In the genomic region with DNA sequence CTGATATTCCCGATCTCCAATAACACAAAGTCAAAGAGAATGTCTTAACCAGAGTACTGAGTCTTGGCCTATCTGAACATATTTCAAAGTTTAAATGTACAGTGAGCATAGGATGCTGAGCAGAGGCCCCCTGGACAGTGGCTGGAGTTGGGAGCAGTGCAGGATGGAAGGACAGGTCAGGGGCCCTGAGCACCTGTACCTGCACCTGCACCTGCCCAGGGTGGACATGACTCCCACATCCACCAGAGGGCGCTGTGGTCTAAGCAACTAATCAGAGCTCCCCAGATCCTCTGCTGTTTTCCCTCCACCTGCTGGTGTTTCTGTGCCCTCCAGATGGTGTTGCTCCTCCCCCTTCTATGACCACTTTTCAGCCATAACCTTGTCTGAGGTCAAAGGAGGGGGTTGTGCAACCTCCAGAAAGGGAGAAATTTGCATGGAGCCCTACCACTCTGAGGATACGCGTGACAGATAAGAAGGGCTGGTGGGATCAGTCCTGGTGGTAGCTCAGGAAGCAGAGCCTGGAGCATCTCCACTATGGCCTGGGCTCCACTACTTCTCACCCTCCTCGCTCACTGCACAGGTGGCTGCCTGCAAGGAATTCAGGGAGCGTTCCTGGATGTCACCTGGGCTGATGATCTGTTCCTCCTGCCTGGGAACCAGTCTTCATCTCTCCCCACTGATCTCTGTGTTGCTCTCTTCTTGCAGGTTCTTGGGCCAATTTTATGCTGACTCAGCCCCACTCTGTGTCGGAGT, we compare ENCODE assay signal across 8 cellular contexts. TPM values are rescaled to one million over a fixed set of nuclear protein-coding genes. Genes with fewer than 3 reads are reported as not detected.
DNase-seq lines count a peak whose midpoint lies in the region; ATAC-seq lines count a peak whose summit lies in the region.

No MANE protein-coding gene starts in this region.

- H3K4me3 Mint-ChIP-seq in effector memory CD8-positive, alpha-beta T cell = no peak overlapping the region
- H3K4me3 Mint-ChIP-seq in naive B cell = peak overlapping the region; percentile 40 to 86 (median 72)

- peak; percentile 73 for ATAC-seq in GM18907 (IDR thresholded peaks at IDR 0.05; ENCODE audit: unreplicated experiment)
- ATAC-seq in HG03196 (IDR thresholded peaks at IDR 0.05; ENCODE audit: unreplicated experiment) = peak; percentile 68
- peak; percentile 91 for ATAC-seq in effector memory CD8-positive, alpha-beta T cell (replicated peaks)
- ATAC-seq in naive B cell (ENCODE audit: low read depth in 2 of 2) = peak; percentile 70 to 77

- H3K4me1 Mint-ChIP-seq in effector memory CD8-positive, alpha-beta T cell (ENCODE audit: low read depth in 2 of 2) = no peaks in the 10 kb centered on the region
- H3K4me1 Mint-ChIP-seq in naive B cell = peaks cover 50 to 59% (median 51%) of the 10 kb centered on the region in 3 donors

- H3K27me3 Mint-ChIP-seq in effector memory CD8-positive, alpha-beta T cell = peaks cover 39 to 74% of the 10 kb centered on the region in 2 donors
- H3K27me3 Mint-ChIP-seq in naive B cell = no peaks in the 10 kb centered on the region

- no peak overlapping the region for H3K27ac Mint-ChIP-seq in effector memory CD8-positive, alpha-beta T cell
- peak overlapping the region; percentile 88 to 96 (median 93) for H3K27ac Mint-ChIP-seq in naive B cell

- no peaks in the 10 kb centered on the region for H3K36me3 Mint-ChIP-seq in effector memory CD8-positive, alpha-beta T cell (ENCODE audit: insufficient read depth)
- no peaks in the 10 kb centered on the region for H3K36me3 Mint-ChIP-seq in naive B cell

- DNase-seq in AML-193 (lab: John Stamatoyannopoulos, UW) (peak; percentile 36 to 43), NCI-H524 (lab: John Stamatoyannopoulos, UW) (peak; percentile 91 to 95), naive B cell (peak; percentile 81)
- peak; percentile 78 for DNase-seq in activated CD4-positive, alpha-beta T cell treated with anti-CD3 and anti-CD28 coated beads, Interleukin-2, amount 50 U/mL, for 4 hours
- peak; percentile 72 to 77 (median 73) for DNase-seq in effector memory CD8-positive, alpha-beta T cell
- DNase-seq in stimulated activated naive CD4-positive, alpha-beta T cell treated with Interleukin-2 at 50 U/mL for 16 hours (lab: John Stamatoyannopoulos, UW) = peak; percentile 70

- no peaks in the 10 kb centered on the region for H3K9me3 Mint-ChIP-seq in effector memory CD8-positive, alpha-beta T cell
- peaks cover 0 to 2% (median 0%) of the 10 kb centered on the region in 7 donors for H3K9me3 Mint-ChIP-seq in naive B cell

RNA-seq across cellular contexts. Expression of a gene that starts 49.1 kb away (rescaled TPM):
- polyA plus RNA-seq in naive B cell (ENCODE audit: low read depth in 6 of 6) = 10 to 100 TPM in 2 of 6 donors, 1 to 10 TPM in 4; 1.2 to 23.1 (median 5.9) TPM

Comparison
In these comparisons a context has a peak if more than half of its experiments do, and no peak if none do; other contexts are left out.
1. Peak in every context shown above with its lines: DNase-seq and ATAC-seq.
2. DNase-seq: peak in every context shown above with its lines; median percentile 93 in NCI-H524; 81 in naive B cell; 78 in activated CD4-positive, alpha-beta T cell treated with anti-CD3 and anti-CD28 coated beads, Interleukin-2, amount 50 U/mL, for 4 hours; 73 in effector memory CD8-positive, alpha-beta T cell; 70 in stimulated activated naive CD4-positive, alpha-beta T cell treated with Interleukin-2 at 50 U/mL for 16 hours; 40 in AML-193.
3. H3K27ac Mint-ChIP-seq: peak in naive B cell (6 of 6); none in effector memory CD8-positive, alpha-beta T cell (0 of 2).
4. H3K4me3 Mint-ChIP-seq: peak in naive B cell (8 of 8); none in effector memory CD8-positive, alpha-beta T cell (0 of 2).